Comparison of ENCODE assay signal across 1 cellular context in genomic region chr20:57586370-57586793, GRCh38.
TF ChIP-seq lines count a peak whose summit lies in the region.

No MANE protein-coding gene starts in this region.

TF ChIP-seq in HepG2, 621 proteins besides CTCF, POLR2A, EP300 and RAD21 (continued from another document and continues in another):
- TF ChIP-seq ZNF407 (CRISPR knock-in tag; IDR thresholded peaks at IDR 0.05; ENCODE audit: not compliant biosample characterization) (no peak), ZIK1 (CRISPR knock-in tag; IDR thresholded peaks at IDR 0.05; ENCODE audit: borderline replicate concordance, low read depth) (0 out of 2 replicates have a peak, but pooled peaks have one; percentile 66), ZNF597 (CRISPR knock-in tag; IDR thresholded peaks at IDR 0.05) (no peak), NCOA1 (CRISPR knock-in tag; IDR thresholded peaks at IDR 0.05) (no peak; the same call in 1 of the 2 replicates), CERS6 (CRISPR knock-in tag; IDR thresholded peaks at IDR 0.05) (no peak), KDM3A (CRISPR knock-in tag; IDR thresholded peaks at IDR 0.05; ENCODE audit: low read depth) (no peak), RORA (CRISPR knock-in tag; IDR thresholded peaks at IDR 0.05) (no peak), NCOA5 (CRISPR knock-in tag; IDR thresholded peaks at IDR 0.05) (no peak), ZUFSP (CRISPR knock-in tag; IDR thresholded peaks at IDR 0.05; ENCODE audit: borderline replicate concordance) (no peak), ZHX2 (IDR thresholded peaks at IDR 0.05; ENCODE audit: low read depth) (no peak), ZHX2 (CRISPR knock-in tag; IDR thresholded peaks at IDR 0.05; ENCODE audit: borderline replicate concordance) (peak; percentile 38; the same call in 1 of the 2 replicates), MIER2 (CRISPR knock-in tag; IDR thresholded peaks at IDR 0.05) (no peak), RARA (CRISPR knock-in tag; IDR thresholded peaks at IDR 0.05) (peak; percentile 91), SRY (CRISPR knock-in tag; IDR thresholded peaks at IDR 0.05) (no peak), ZNF335 (CRISPR knock-in tag; IDR thresholded peaks at IDR 0.05) (no peak), ARID4A (CRISPR knock-in tag; IDR thresholded peaks at IDR 0.05; ENCODE audit: borderline replicate concordance) (no peak; the same call in 1 of the 2 replicates), ZHX1 (CRISPR knock-in tag; IDR thresholded peaks at IDR 0.05; ENCODE audit: low read depth) (0 out of 2 replicates have a peak, but pooled peaks have one; percentile 49), ZNF468 (CRISPR knock-in tag; IDR thresholded peaks at IDR 0.05) (no peak), STAT6 (CRISPR knock-in tag; IDR thresholded peaks at IDR 0.05; ENCODE audit: borderline replicate concordance) (no peak), NFE2L2 (IDR thresholded peaks at IDR 0.05; ENCODE audit: low read length) (no peak), ZNF20 (CRISPR knock-in tag; IDR thresholded peaks at IDR 0.05) (no peak)
